18 cellular contexts compared by ENCODE assay signal in the genomic region with DNA sequence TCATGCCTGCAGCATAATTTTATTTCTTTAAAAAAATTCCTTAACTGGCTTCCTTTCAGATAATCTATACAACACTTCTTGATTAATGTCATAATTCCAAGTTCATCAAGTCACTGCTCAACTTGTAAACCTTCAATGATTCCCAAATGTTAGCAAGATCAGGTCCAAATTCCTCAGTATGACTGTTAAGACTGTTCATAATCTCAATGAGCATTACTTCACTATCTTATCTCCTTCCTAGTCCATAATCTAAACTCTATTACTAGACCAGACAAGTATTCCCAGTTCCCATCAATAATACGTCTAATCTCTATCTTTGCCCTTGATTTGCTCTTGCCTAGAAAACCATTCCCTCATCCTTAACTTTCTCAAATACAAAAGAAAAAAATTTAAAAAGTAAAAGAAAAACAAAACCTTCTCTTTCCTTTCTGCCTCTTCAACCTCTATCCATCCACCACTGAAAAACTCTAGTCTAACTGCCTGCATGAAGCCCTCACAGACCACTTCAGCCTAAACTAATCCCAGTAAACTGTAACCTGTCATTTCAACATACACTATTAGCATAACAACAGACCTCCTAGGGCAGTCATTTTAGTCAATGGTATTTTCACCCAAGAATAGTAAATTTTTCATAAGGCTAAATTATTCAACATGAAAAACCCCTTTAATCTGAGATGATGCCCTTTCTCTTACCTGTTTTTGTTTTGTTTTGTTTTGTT. TPM values are rescaled to one million over a fixed set of nuclear protein-coding genes. Genes with fewer than 3 reads are reported as not detected.
A peak's percentile ranks its signal among the peaks of the same experiment; 100 is the strongest.
DNase-seq lines count a peak whose midpoint lies in the region; ATAC-seq, FAIRE-seq and TF ChIP-seq lines count a peak whose summit lies in the region.
"Had no signal": no experiment of that assay in that cellular context is flagged by ENCODE, and none has a peak within 500 bp of the region (broad histone marks: within the 10 kb centered on the region; RNA-seq: fewer than 3 reads in every experiment).

No MANE protein-coding gene starts in this region.

- H3K9ac ChIP-seq in HCT116 (ENCODE audit: low read length) (no peak overlapping the region), astrocyte (ENCODE audit: low read length) (no peak overlapping the region), mesendoderm (ENCODE audit: low read length) (no peak overlapping the region)
- H3K9ac ChIP-seq: SK-N-SH had no signal

- H2BK15ac ChIP-seq in mesendoderm (replicated peaks; ENCODE audit: low read depth): no peak overlapping the region

- no peak for ATAC-seq in CD8-positive, alpha-beta T cell
- ATAC-seq in HCT116 (no peak), GM18858 (IDR thresholded peaks at IDR 0.05; ENCODE audit: unreplicated experiment) (no peak), HG03460 (IDR thresholded peaks at IDR 0.05; ENCODE audit: unreplicated experiment) (no peak)
- ATAC-seq in naive thymus-derived CD8-positive, alpha-beta T cell: no peak
- ATAC-seq: A549 had no signal

- H3K79me1 ChIP-seq in mesendoderm (ENCODE audit: low read length): peaks cover 10% of the 10 kb centered on the region

- no peak for TF ChIP-seq POLR2A in HCT116 (IDR thresholded peaks at IDR 0.05; ENCODE audit: borderline replicate concordance, extremely low read depth, insufficient read depth, insufficient read length)

- no peak overlapping the region for H3K18ac ChIP-seq in mesendoderm (ENCODE audit: low read length)

- H3K4me3 Mint-ChIP-seq in CD8-positive, alpha-beta T cell: no peak overlapping the region
- H3K4me3 Mint-ChIP-seq in astrocyte (ENCODE audit: unreplicated experiment): no peak overlapping the region
- H3K4me3 Mint-ChIP-seq in naive thymus-derived CD8-positive, alpha-beta T cell: no peak overlapping the region

- H3K27me3 ChIP-seq in CD8-positive, alpha-beta T cell (ENCODE audit: insufficient read depth, low read length): no peaks in the 10 kb centered on the region
- H3K27me3 ChIP-seq in HCT116 (ENCODE audit: insufficient read depth, low read length): no peaks in the 10 kb centered on the region
- no peaks in the 10 kb centered on the region for H3K27me3 ChIP-seq in astrocyte (ENCODE audit: insufficient read depth, low read length)
- no peaks in the 10 kb centered on the region for H3K27me3 ChIP-seq in mesendoderm (ENCODE audit: insufficient read depth, low read length, poor library complexity)
- H3K27me3 ChIP-seq: MG63 had no signal

- BruUV-seq in HCT116 (replicated peaks; lab: Mats Ljungman, UMichigan): TSS peak; percentile 33

- H3K4ac ChIP-seq in mesendoderm (ENCODE audit: low read depth, low read length): no peak overlapping the region

- no peak overlapping the region for H2BK120ac ChIP-seq in mesendoderm (ENCODE audit: low read depth, low read length)

- no peak for TF ChIP-seq CTCF in CD8-positive, alpha-beta T cell (IDR thresholded peaks at IDR 0.05)
- TF ChIP-seq CTCF in HCT116 (IDR thresholded peaks at IDR 0.05 in 2 of 3, conservative IDR thresholded peaks at IDR 0.05 in 1 of 3; ENCODE audit: borderline replicate concordance in 1 of 3, insufficient read depth in 1 of 3, low read depth in 2 of 3, low read length in 2 of 3): no peak
- no peak for TF ChIP-seq CTCF in astrocyte (IDR thresholded peaks at IDR 0.05; ENCODE audit: insufficient read depth, low read depth, low read length)

- H2AK5ac ChIP-seq in mesendoderm (ENCODE audit: low read length): no peak overlapping the region

- no peak overlapping the region for H4K5ac ChIP-seq in mesendoderm (ENCODE audit: low read length)

- H3K56ac ChIP-seq in mesendoderm (ENCODE audit: low read length): no peak overlapping the region

- POLR2A ChIA-PET in CD8-positive, alpha-beta T cell (lab: Charles Lee): no interaction called here
- POLR2A ChIA-PET in HCT116 (lab: Charles Lee): no interaction called here
- POLR2A ChIA-PET in naive thymus-derived CD8-positive, alpha-beta T cell (lab: Charles Lee): no interaction called here

- H3K4me3 ChIP-seq in CD8-positive, alpha-beta T cell (ENCODE audit: low read depth, low read length): no peak overlapping the region
- H3K4me3 ChIP-seq in HCT116 (replicated peaks in 1 of 2; ENCODE audit: low read depth in 1 of 2, low read length in 2 of 2) (no peak overlapping the region), astrocyte (ENCODE audit: insufficient read depth, low read depth, low read length) (no peak overlapping the region), mesendoderm (ENCODE audit: low read length) (no peak overlapping the region)
- H3K4me3 ChIP-seq: A549, MG63 had no signal

- H3K4me1 Mint-ChIP-seq in CD8-positive, alpha-beta T cell (ENCODE audit: low read depth): peaks cover 35% of the 10 kb centered on the region
- peaks cover 19% of the 10 kb centered on the region for H3K4me1 Mint-ChIP-seq in astrocyte (ENCODE audit: low read depth, unreplicated experiment)
- peaks cover 16 to 36% (median 27%) of the 10 kb centered on the region in 4 donors for H3K4me1 Mint-ChIP-seq in naive thymus-derived CD8-positive, alpha-beta T cell

- TF ChIP-seq RAD21 in HCT116 (IDR thresholded peaks at IDR 0.05; ENCODE audit: low read depth): no peak

- H3K23ac ChIP-seq in mesendoderm (ENCODE audit: low read length): no peak overlapping the region

- no peaks in the 10 kb centered on the region; the same call in 1 of the 2 replicates for H4K20me1 ChIP-seq in HCT116 (ENCODE audit: insufficient read depth)
- H4K20me1 ChIP-seq in astrocyte (ENCODE audit: insufficient read depth, low read length): peaks cover 99% of the 10 kb centered on the region

- H3K9me3 ChIP-seq in CD8-positive, alpha-beta T cell (ENCODE audit: low read length): no peaks in the 10 kb centered on the region
- no peaks in the 10 kb centered on the region for H3K9me3 ChIP-seq in HCT116 (ENCODE audit: control insufficient read depth in 1 of 2, insufficient read depth in 1 of 2, low read depth in 1 of 2, low read length in 2 of 2)
- no peaks in the 10 kb centered on the region for H3K9me3 ChIP-seq in astrocyte (ENCODE audit: insufficient read depth, low read depth, low read length)
- H3K9me3 ChIP-seq: A549, MG63, SK-N-SH had no signal

- H3K27me3 Mint-ChIP-seq in CD8-positive, alpha-beta T cell (ENCODE audit: low read depth): no peaks in the 10 kb centered on the region
- no peaks in the 10 kb centered on the region for H3K27me3 Mint-ChIP-seq in astrocyte (ENCODE audit: low read depth, unreplicated experiment)
- no peaks in the 10 kb centered on the region for H3K27me3 Mint-ChIP-seq in naive thymus-derived CD8-positive, alpha-beta T cell

- no peak overlapping the region for H3K27ac ChIP-seq in CD8-positive, alpha-beta T cell (ENCODE audit: low read depth, low read length)
- H3K27ac ChIP-seq in HCT116 (ENCODE audit: low read depth, low read length) (no peak overlapping the region), astrocyte (ENCODE audit: low read depth, low read length) (no peak overlapping the region), mesendoderm (ENCODE audit: low read depth, low read length) (no peak overlapping the region)
- H3K27ac ChIP-seq: A549 had no signal

- RAD21 ChIA-PET in HCT116 (lab: Charles Lee; ENCODE audit: low non-redundant PET in 1 of 2, low total read pairs in 2 of 2, uncharacterized antibody in 2 of 2, unreplicated experiment in 2 of 2): no interaction called here

- no peaks in the 10 kb centered on the region for H3K36me3 Mint-ChIP-seq in CD8-positive, alpha-beta T cell
- H3K36me3 Mint-ChIP-seq in astrocyte (ENCODE audit: low read depth, unreplicated experiment): peaks cover 3% of the 10 kb centered on the region
- peaks cover 0 to 2% (median 2%) of the 10 kb centered on the region in 3 donors for H3K36me3 Mint-ChIP-seq in naive thymus-derived CD8-positive, alpha-beta T cell

- H3K79me2 ChIP-seq in HCT116 (ENCODE audit: insufficient read depth, low read length): peaks cover 98% of the 10 kb centered on the region
- peaks cover 98% of the 10 kb centered on the region for H3K79me2 ChIP-seq in astrocyte (ENCODE audit: insufficient read depth, low read length)
- peaks cover 58% of the 10 kb centered on the region for H3K79me2 ChIP-seq in mesendoderm (ENCODE audit: control insufficient read depth, insufficient read depth, low read length)

- H3K27ac Mint-ChIP-seq in CD8-positive, alpha-beta T cell: peak overlapping the region; percentile 12
- H3K27ac Mint-ChIP-seq in astrocyte (ENCODE audit: unreplicated experiment): peak overlapping the region; percentile 3
- peak overlapping the region in 2 of 10 donors; percentile 11 to 80 for H3K27ac Mint-ChIP-seq in naive thymus-derived CD8-positive, alpha-beta T cell

- FAIRE-seq in astrocyte (lab: Jason Lieb, UNC): no peak
- FAIRE-seq: A549, RCC 7860 had no signal

- H3K4me1 ChIP-seq in CD8-positive, alpha-beta T cell (ENCODE audit: insufficient read depth, low read length): peaks cover 9% of the 10 kb centered on the region
- H3K4me1 ChIP-seq in HCT116 (ENCODE audit: control insufficient read depth in 1 of 2, insufficient read depth in 2 of 2, low read length in 2 of 2) (peaks cover 5 to 16% of the 10 kb centered on the region in 2 experiments; a peak in 3 of 4 replicates), astrocyte (ENCODE audit: insufficient read depth, low read length) (no peaks in the 10 kb centered on the region), mesendoderm (ENCODE audit: control insufficient read depth, low read depth, low read length) (no peaks in the 10 kb centered on the region)

- H2BK5ac ChIP-seq in mesendoderm (ENCODE audit: low read length): no peak overlapping the region

- H3K36me3 ChIP-seq in CD8-positive, alpha-beta T cell (ENCODE audit: insufficient read depth, low read length): no peaks in the 10 kb centered on the region
- H3K36me3 ChIP-seq in HCT116 (ENCODE audit: control insufficient read depth in 1 of 2, insufficient read depth in 2 of 2, low read length in 2 of 2) (no peaks in the 10 kb centered on the region), astrocyte (ENCODE audit: insufficient read depth, low read length) (no peaks in the 10 kb centered on the region), mesendoderm (ENCODE audit: control insufficient read depth, insufficient read depth, low read length) (no peaks in the 10 kb centered on the region)
- H3K36me3 ChIP-seq: MG63 had no signal

- H2AFZ ChIP-seq in HCT116 (ENCODE audit: low read depth, low read length, poor library complexity, severe bottlenecking): no peak overlapping the region
- H2AFZ ChIP-seq in astrocyte (ENCODE audit: low read depth, low read length): no peak overlapping the region

- DNase-seq in CD8-positive, alpha-beta T cell: no peak
- DNase-seq in HCT116 (ENCODE audit: low read depth, low spot score) (no peak), astrocyte (ENCODE audit: low read depth) (peak; percentile 72), mesendoderm (peak; percentile 19), NCI-H446 (lab: John Stamatoyannopoulos, UW) (no peak)
- no peak for DNase-seq in naive thymus-derived CD8-positive, alpha-beta T cell
- DNase-seq: C1 segment of cervical spinal cord, MG63, NCI-H1092, NCI-H146, NCI-H2081, NCI-H510A treated with DMSO at 0.1 percent for 48 hours, Right ventricle myocardium superior, SK-N-SH had no signal

- H3K4me2 ChIP-seq in HCT116 (ENCODE audit: low read length) (no peak overlapping the region), astrocyte (ENCODE audit: low read length) (no peak overlapping the region), mesendoderm (ENCODE audit: low read length) (no peak overlapping the region)
- H3K4me2 ChIP-seq: A549, SK-N-SH had no signal

- H4K8ac ChIP-seq in mesendoderm (ENCODE audit: low read depth, low read length): no peak overlapping the region

- intact Hi-C loops in CD8-positive, alpha-beta T cell (cut with DNase I, micrococcal nuclease): no loop called here
- intact Hi-C loops in HCT116 (cut with micrococcal nuclease): no loop called here

- WGBS in mesendoderm (ENCODE audit: extremely low coverage, insufficient coverage, low lambda C conversion rate): 100% methylated on average over 1 of the region's 1 CpG

- H3K9me3 Mint-ChIP-seq in CD8-positive, alpha-beta T cell: no peaks in the 10 kb centered on the region
- no peaks in the 10 kb centered on the region for H3K9me3 Mint-ChIP-seq in astrocyte (ENCODE audit: unreplicated experiment)
- no peaks in the 10 kb centered on the region for H3K9me3 Mint-ChIP-seq in naive thymus-derived CD8-positive, alpha-beta T cell

- H3K9me2 ChIP-seq in HCT116 (ENCODE audit: insufficient read depth): no peaks in the 10 kb centered on the region
- H3K9me2 ChIP-seq: SK-N-SH had no signal

- CTCF ChIA-PET in CD8-positive, alpha-beta T cell (lab: Charles Lee): interaction anchor here (1.2 kb wide), 1 partner anchor 32 kb away, joined by 5 read pairs; no protein-coding TSS in a partner anchor
- CTCF ChIA-PET in HCT116 (lab: Charles Lee): no interaction called here

RNA-seq across cellular contexts. Expression of a gene that starts 15.5 kb away (rescaled TPM):
- 10 to 100 TPM; 51.0 to 52.5 TPM for total RNA-seq in CD8-positive, alpha-beta T cell
- 22.4 TPM for total RNA-seq in HCT116 (2021; ENCODE audit: unreplicated experiment)
- 9.2 and 10.2 TPM in 2 replicates for polyA plus RNA-seq in HCT116 (2012)
- 77.1 and 82.2 TPM in 2 replicates for total RNA-seq in astrocyte
- polyA plus RNA-seq in mesendoderm (2013, experiment 1 of 2): 55.0 TPM
- polyA plus RNA-seq in mesendoderm (2013, experiment 2 of 2): 55.3 TPM
- 10 to 100 TPM; 14.4 to 16.8 TPM for total RNA-seq in naive thymus-derived CD8-positive, alpha-beta T cell
- 10 to 100 TPM in 2 of 3 donors, 1 to 10 TPM in 1; 8.1 to 12.2 (median 10.2) TPM for polyA plus RNA-seq in naive thymus-derived CD8-positive, alpha-beta T cell

Comparison
In these comparisons a context has a peak if more than half of its experiments do, and no peak if none do; other contexts are left out.
1. DNase-seq: peak in astrocyte (single experiment) and mesendoderm (single experiment); none in CD8-positive, alpha-beta T cell (0 of 7), HCT116 (single experiment), naive thymus-derived CD8-positive, alpha-beta T cell (0 of 10) and NCI-H446 (0 of 2).